1 cellular context compared by ENCODE assay signal in the genomic region with DNA sequence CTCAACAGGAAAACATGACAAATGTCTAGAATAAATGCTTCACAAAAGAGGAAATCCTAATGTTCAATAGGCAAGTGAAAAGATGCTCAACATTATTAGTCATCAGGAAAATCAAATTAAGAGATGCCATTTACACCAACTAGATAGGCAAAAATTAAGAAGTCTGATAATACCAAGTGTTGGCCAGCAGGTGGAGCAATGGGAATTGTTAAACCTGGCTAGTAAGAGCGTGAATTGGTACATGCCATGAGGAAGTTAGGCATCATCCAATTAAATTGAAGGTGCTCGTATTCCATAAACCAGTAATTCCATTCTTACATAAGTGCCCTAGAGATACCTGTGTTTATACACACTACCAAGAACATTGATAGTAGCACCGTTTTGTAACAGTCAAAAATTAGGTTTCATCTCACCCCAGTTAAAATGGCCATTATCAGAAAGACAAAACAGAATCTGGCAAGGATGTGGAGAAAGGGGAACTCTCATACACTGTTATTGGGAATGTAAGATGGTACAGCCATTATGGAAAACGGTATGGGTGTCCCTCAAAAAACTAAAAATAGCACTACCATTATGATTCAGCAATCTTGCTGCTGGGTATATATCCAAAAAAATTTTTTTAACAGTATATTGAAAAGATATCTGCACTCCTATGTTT.
TF ChIP-seq lines count a peak whose summit lies in the region.

No MANE protein-coding gene starts in this region.

TF ChIP-seq in GM12878, 131 proteins besides CTCF, POLR2A, EP300 and RAD21:
- TF ChIP-seq ZNF384 (IDR thresholded peaks at IDR 0.05; ENCODE audit: borderline replicate concordance, low read depth, low read length): no peak
- no peak for TF ChIP-seq MTA3 (IDR thresholded peaks at IDR 0.05; ENCODE audit: borderline replicate concordance, low read length)
- TF ChIP-seq, protein P1, sequence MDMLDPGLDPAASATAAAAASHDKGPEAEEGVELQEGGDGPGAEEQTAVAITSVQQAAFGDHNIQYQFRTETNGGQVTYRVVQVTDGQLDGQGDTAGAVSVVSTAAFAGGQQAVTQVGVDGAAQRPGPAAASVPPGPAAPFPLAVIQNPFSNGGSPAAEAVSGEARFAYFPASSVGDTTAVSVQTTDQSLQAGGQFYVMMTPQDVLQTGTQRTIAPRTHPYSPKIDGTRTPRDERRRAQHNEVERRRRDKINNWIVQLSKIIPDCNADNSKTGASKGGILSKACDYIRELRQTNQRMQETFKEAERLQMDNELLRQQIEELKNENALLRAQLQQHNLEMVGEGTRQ (IDR thresholded peaks at IDR 0.05; ENCODE audit: borderline replicate concordance, low read depth, low read length): no peak
- TF ChIP-seq YBX1 (IDR thresholded peaks at IDR 0.05): peak; percentile 7; the same call in 1 of the 2 replicates
- TF ChIP-seq ZSCAN29 (IDR thresholded peaks at IDR 0.05): no peak
- no peak for TF ChIP-seq SIX5 (IDR thresholded peaks at IDR 0.05; ENCODE audit: low read depth, low read length, severe bottlenecking)
- peak; percentile 80 for TF ChIP-seq SMC3 (IDR thresholded peaks at IDR 0.05; ENCODE audit: borderline replicate concordance, low read length)
- TF ChIP-seq BHLHE40 (IDR thresholded peaks at IDR 0.05; ENCODE audit: borderline replicate concordance in 1 of 2, low read depth in 2 of 2, low read length in 1 of 2): 0 out of 4 replicates have a peak, but pooled peaks of 1 of the 2 experiments have one; percentile 15
- no peak for TF ChIP-seq RUNX3 (IDR thresholded peaks at IDR 0.05; ENCODE audit: low read length)
- TF ChIP-seq ETV6 (conservative IDR thresholded peaks at IDR 0.05 in 1 of 2, IDR thresholded peaks at IDR 0.05 in 1 of 2; ENCODE audit: borderline replicate concordance in 1 of 2, low read depth in 1 of 2): no peak
